16 cellular contexts compared by ENCODE assay signal in the genomic region with DNA sequence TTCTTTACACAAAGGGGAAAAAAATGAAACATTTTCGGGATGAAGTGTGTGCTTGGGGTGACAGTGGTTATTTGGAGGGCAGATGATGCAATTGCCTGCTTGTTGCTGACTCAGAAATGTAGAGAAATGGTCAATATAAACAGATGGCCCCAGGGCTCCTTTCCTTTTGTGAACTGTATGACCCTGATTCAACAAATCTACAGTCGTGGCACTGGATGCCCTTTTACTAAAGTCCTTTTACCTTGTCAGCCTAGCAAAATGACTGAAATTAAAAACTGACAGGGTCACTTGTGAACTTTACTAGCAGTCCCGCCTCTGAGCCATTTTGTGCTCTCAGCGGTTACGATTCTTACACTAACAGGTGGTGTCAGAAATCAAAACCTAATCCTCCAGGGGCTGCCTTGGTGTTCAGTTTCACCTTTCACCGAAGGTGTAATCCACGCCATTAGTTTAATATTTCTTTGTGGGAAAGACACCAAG. TPM values are rescaled to one million over a fixed set of nuclear protein-coding genes. Genes with fewer than 3 reads are reported as not detected.
A peak's percentile ranks its signal among the peaks of the same experiment; 100 is the strongest.
DNase-seq lines count a peak whose midpoint lies in the region; ATAC-seq, FAIRE-seq and TF ChIP-seq lines count a peak whose summit lies in the region.
"Had no signal": no experiment of that assay in that cellular context is flagged by ENCODE, and none has a peak within 500 bp of the region (broad histone marks: within the 10 kb centered on the region; RNA-seq: fewer than 3 reads in every experiment).

No MANE protein-coding gene starts in this region.

- no peak overlapping the region for H2AFZ ChIP-seq in fibroblast of lung (ENCODE audit: low read length)
- H2AFZ ChIP-seq: neural progenitor cell had no signal

- H3K9me3 ChIP-seq in fibroblast of lung (ENCODE audit: control insufficient read depth, insufficient read depth, low read depth, low read length), result no peaks in the 10 kb centered on the region
- no peaks in the 10 kb centered on the region for H3K9me3 ChIP-seq in HAP-1
- H3K9me3 ChIP-seq: colonic mucosa, tibial nerve had no signal

- H3K4me2 ChIP-seq in fibroblast of lung (ENCODE audit: extremely low read depth, insufficient read depth, low read length), result peak overlapping the region; percentile 1
- H3K4me2 ChIP-seq: neural progenitor cell had no signal

- TF ChIP-seq CTCF in fibroblast of lung (conservative IDR thresholded peaks at IDR 0.05 in 1 of 2, IDR thresholded peaks at IDR 0.05 in 1 of 2; ENCODE audit: low read depth in 1 of 2, low read length in 2 of 2) (no peak), D721Med (IDR thresholded peaks at IDR 0.05; ENCODE audit: insufficient read depth, missing control alignments) (no peak), brain microvascular endothelial cell (IDR thresholded peaks at IDR 0.05; ENCODE audit: low read depth, low read length, missing control alignments) (no peak)

- no peaks in the 10 kb centered on the region for H3K79me2 ChIP-seq in fibroblast of lung (ENCODE audit: control insufficient read depth, insufficient read depth, low read length)

- H3K27ac ChIP-seq in fibroblast of lung (ENCODE audit: insufficient read depth, low read length) (peak overlapping the region; percentile 7), brain microvascular endothelial cell (no peak overlapping the region)
- H3K27ac ChIP-seq: colonic mucosa, neural progenitor cell, tibial nerve had no signal

- H3K4me3 ChIP-seq in fibroblast of lung (replicated peaks in 1 of 4; ENCODE audit: control extremely low read depth in 1 of 4, insufficient read depth in 1 of 4, low read depth in 3 of 4, low read length in 4 of 4) (no peak overlapping the region), HAP-1 (no peak overlapping the region), brain microvascular endothelial cell (ENCODE audit: low read depth, low read length) (no peak overlapping the region)
- H3K4me3 ChIP-seq: colonic mucosa, neural progenitor cell, tibial nerve had no signal

- peaks cover 2% of the 10 kb centered on the region for H3K36me3 ChIP-seq in fibroblast of lung (ENCODE audit: control insufficient read depth, insufficient read depth, low read length)
- no peaks in the 10 kb centered on the region for H3K36me3 ChIP-seq in HAP-1 (replicated peaks)
- no peaks in the 10 kb centered on the region for H3K36me3 ChIP-seq in brain microvascular endothelial cell (replicated peaks)
- H3K36me3 ChIP-seq: colonic mucosa, neural progenitor cell, tibial nerve had no signal

- H3K27me3 ChIP-seq in fibroblast of lung (ENCODE audit: control insufficient read depth, insufficient read depth, low read length), result no peaks in the 10 kb centered on the region
- no peaks in the 10 kb centered on the region for H3K27me3 ChIP-seq in HAP-1 (ENCODE audit: low read depth)
- no peaks in the 10 kb centered on the region for H3K27me3 ChIP-seq in brain microvascular endothelial cell (replicated peaks)
- H3K27me3 ChIP-seq: colonic mucosa, neural progenitor cell, tibial nerve had no signal

- FAIRE-seq in D721Med (lab: Jason Lieb, UNC), result no peak
- FAIRE-seq: A204.1 had no signal

- DNase-seq in NK-92 treated with Interleukin-12 subunit alpha and Interleukin-12 subunit beta, amount 100 ng/mL, for 24 hours (lab: John Stamatoyannopoulos, UW), result peak; percentile 9
- no peak for DNase-seq in NK-92 (lab: John Stamatoyannopoulos, UW; ENCODE audit: unreplicated experiment)
- DNase-seq in NCI-H524 treated with DMSO at 0.1 percent for 48 hours (lab: John Stamatoyannopoulos, UW), result peak; percentile 64
- DNase-seq in fibroblast of lung (ENCODE audit: low read depth in 2 of 2), result peak; percentile 46 to 72
- DNase-seq in D721Med (ENCODE audit: insufficient read length, low spot score), result no peak
- no peak for DNase-seq in HAP-1 (ENCODE audit: low spot score in 2 of 2)
- DNase-seq in brain microvascular endothelial cell, result no peak
- DNase-seq: activated CD8-positive, alpha-beta T cell treated with anti-CD3 and anti-CD28 coated beads, Interleukin-2, amount 10 ng/mL, durations not matched to agents 7 days and 5 days; activated naive CD4-positive, alpha-beta T cell treated with anti-CD3 and anti-CD28 coated beads, Interleukin-2, amount 50 U/mL, for 16 hours; colonic mucosa; NCI-H1048; stimulated activated CD4-positive, alpha-beta T cell treated with anti-CD3 and anti-CD28 coated beads, Interleukin-12 subunit alpha, Interleukin-12 subunit beta, amount 100 ng/mL, for 4 hours had no signal

- no peaks in the 10 kb centered on the region for H4K20me1 ChIP-seq in fibroblast of lung (ENCODE audit: control insufficient read depth, extremely low read depth, insufficient read depth, low read length)

- in situ Hi-C loops in HAP-1 (cut with MboI; ENCODE audit: low sequenced_read_pairs), result no loop called here
- in situ Hi-C loops in brain microvascular endothelial cell (cut with HindIII; ENCODE audit: low pct_ligation_motif_present, low sequenced_read_pairs), result no loop called here

- no peak for ATAC-seq in GM21526 (IDR thresholded peaks at IDR 0.05; ENCODE audit: low FRiP score, unreplicated experiment)
- ATAC-seq: activated CD8-positive, alpha-beta T cell treated with anti-CD3 and anti-CD28 coated beads, Interleukin-2, amount 10 ng/mL, durations not matched to agents 7 days and 5 days had no signal

- peaks cover 7% of the 10 kb centered on the region for H3K4me1 ChIP-seq in fibroblast of lung (ENCODE audit: control insufficient read depth, extremely low read depth, insufficient read depth, low read length)
- H3K4me1 ChIP-seq in HAP-1, result no peaks in the 10 kb centered on the region
- H3K4me1 ChIP-seq: colonic mucosa, neural progenitor cell, tibial nerve had no signal

- H3K9ac ChIP-seq in fibroblast of lung (ENCODE audit: insufficient read depth, low read length), result no peak overlapping the region
- H3K9ac ChIP-seq: neural progenitor cell had no signal

RNA-seq across cellular contexts. Expression of gene GREM2, which starts 49.8 kb away (rescaled TPM):
- 4.9 and 21.1 TPM in 2 replicates for total RNA-seq in fibroblast of lung
- polyA plus RNA-seq in fibroblast of lung, result 6.9 and 26.1 TPM in 2 replicates
- 6.9 and 26.9 TPM in 2 replicates for polyA plus RNA-seq in fibroblast of lung (2012)
- 2.8 and 7.7 TPM in 2 replicates for polyA minus RNA-seq in fibroblast of lung (ENCODE audit: low replicate concordance)
- total RNA-seq: activated CD8-positive, alpha-beta T cell treated with anti-CD3 and anti-CD28 coated beads, Interleukin-2, amount 10 ng/mL, durations not matched to agents 7 days and 5 days had no signal

Comparison
In these comparisons a context has a peak if more than half of its experiments do, and no peak if none do; other contexts are left out.
1. DNase-seq: peak in NK-92 treated with Interleukin-12 subunit alpha and Interleukin-12 subunit beta, amount 100 ng/mL, for 24 hours (single experiment), NCI-H524 treated with DMSO at 0.1 percent for 48 hours (single experiment) and fibroblast of lung (2 of 2); none in NK-92 (single experiment), D721Med (single experiment), HAP-1 (0 of 2) and brain microvascular endothelial cell (single experiment).